Comparison of ENCODE assay signal across 29 cellular contexts in genomic region chr11:7165911-7166310, GRCh38.
A peak's percentile ranks its signal among the peaks of the same experiment; 100 is the strongest.
DNase-seq lines count a peak whose midpoint lies in the region; ATAC-seq and TF ChIP-seq lines count a peak whose summit lies in the region.
"Had no signal": no experiment of that assay in that cellular context is flagged by ENCODE, and none has a peak within 500 bp of the region (broad histone marks: within the 10 kb centered on the region; RNA-seq: fewer than 3 reads in every experiment).

No MANE protein-coding gene starts in this region.

- H3K79me2 ChIP-seq in smooth muscle cell (ENCODE audit: low read depth), result no peaks in the 10 kb centered on the region

- TF ChIP-seq CTCF in RWPE2 (IDR thresholded peaks at IDR 0.05; ENCODE audit: poor library complexity, severe bottlenecking) (no peak), smooth muscle cell (IDR thresholded peaks at IDR 0.05; ENCODE audit: borderline replicate concordance, insufficient read depth, poor library complexity, severe bottlenecking) (no peak), nephron progenitor cell (IDR thresholded peaks at IDR 0.05) (no peak)

- DNase-seq in NCI-H748 (lab: John Stamatoyannopoulos, UW; ENCODE audit: unreplicated experiment) (peak; percentile 19), NCI-H748 treated with DMSO at 0.1 percent for 48 hours (lab: John Stamatoyannopoulos, UW) (no peak), NCI-H2029 (lab: John Stamatoyannopoulos, UW) (peak; percentile 20), RWPE2 (ENCODE audit: low spot score) (no peak), smooth muscle cell (lab: John Stamatoyannopoulos, UW; ENCODE audit: unreplicated experiment) (no peak), nephron progenitor cell (no peak), occipital lobe (lab: John Stamatoyannopoulos, UW) (no peak)
- no peak for DNase-seq in stimulated activated CD4-positive, alpha-beta T cell treated with anti-CD3 and anti-CD28 coated beads, Interleukin-2, amount 100 ng/mL, for 24 hours
- DNase-seq: activated CD4-positive, alpha-beta T cell treated with anti-CD3 and anti-CD28 coated beads for 4 hours; activated naive CD4-positive, alpha-beta T cell treated with anti-CD3 and anti-CD28 coated beads for 36 hours; activated T-cell treated with anti-CD3 and anti-CD28 coated beads, Interleukin-2, amount 50 U/mL, for 72 hours; amniotic stem cell; colonic mucosa; COR-L47; DND-41; effector memory CD8-positive, alpha-beta T cell; H7; hypothalamus; left lung; mesendoderm; NCI-H1694; small intestine; stimulated activated CD4-positive, alpha-beta T cell treated with anti-CD3 and anti-CD28 coated beads, Interleukin-2, amount 100 ng/mL, for 48 hours; T-helper 17 cell had no signal

- H3K36me3 ChIP-seq in RWPE2 (ENCODE audit: low read depth), result no peaks in the 10 kb centered on the region
- H3K36me3 ChIP-seq in smooth muscle cell (ENCODE audit: low read depth), result no peaks in the 10 kb centered on the region
- H3K36me3 ChIP-seq: colonic mucosa, esophagus muscularis mucosa, gastroesophageal sphincter, left lung had no signal

- no peak overlapping the region for H3K27ac Mint-ChIP-seq in nephron progenitor cell
- H3K27ac Mint-ChIP-seq: activated naive CD4-positive, alpha-beta T cell treated with anti-CD3 and anti-CD28 coated beads for 36 hours; activated T-cell treated with anti-CD3 and anti-CD28 coated beads, Interleukin-2, amount 50 U/mL, for 72 hours; effector memory CD8-positive, alpha-beta T cell; stimulated activated memory B cell treated with anti-CD40 and anti-IgM and Interleukin-4, amounts not matched to agents 10 μg/mL and 1 μg/mL and 100 μg/mL, for 72 hours; T-helper 17 cell had no signal

- H3F3A ChIP-seq in smooth muscle cell (ENCODE audit: low read depth), result peaks cover 2% of the 10 kb centered on the region

- no peak overlapping the region for H3K9ac ChIP-seq in smooth muscle cell (ENCODE audit: low read depth)

- H3K9me3 ChIP-seq in RWPE2 (ENCODE audit: severe bottlenecking) (no peaks in the 10 kb centered on the region), smooth muscle cell (replicated peaks; ENCODE audit: low read depth) (no peaks in the 10 kb centered on the region)
- H3K9me3 ChIP-seq: colonic mucosa, esophagus muscularis mucosa, gastroesophageal sphincter, left lung had no signal

- no peaks in the 10 kb centered on the region for H3K9me3 Mint-ChIP-seq in nephron progenitor cell
- H3K9me3 Mint-ChIP-seq: activated naive CD4-positive, alpha-beta T cell treated with anti-CD3 and anti-CD28 coated beads for 36 hours; activated T-cell treated with anti-CD3 and anti-CD28 coated beads, Interleukin-2, amount 50 U/mL, for 72 hours; effector memory CD8-positive, alpha-beta T cell; stimulated activated memory B cell treated with anti-CD40 and anti-IgM and Interleukin-4, amounts not matched to agents 10 μg/mL and 1 μg/mL and 100 μg/mL, for 72 hours had no signal

- H3K27me3 Mint-ChIP-seq in nephron progenitor cell (ENCODE audit: low read depth, poor library complexity), result peaks cover 9% of the 10 kb centered on the region
- H3K27me3 Mint-ChIP-seq: stimulated activated memory B cell treated with anti-CD40 and anti-IgM and Interleukin-4, amounts not matched to agents 10 μg/mL and 1 μg/mL and 100 μg/mL, for 72 hours had no signal

- no peaks in the 10 kb centered on the region for H4K20me1 ChIP-seq in smooth muscle cell (ENCODE audit: low read depth)

- WGBS in smooth muscle cell (ENCODE audit: low lambda C conversion rate), result 23% methylated on average over 3 of the region's 3 CpGs

- H2AFZ ChIP-seq in smooth muscle cell (ENCODE audit: low read depth), result no peak overlapping the region

- peak overlapping the region; percentile 20 for H3K4me2 ChIP-seq in smooth muscle cell

- H3K4me3 ChIP-seq in RWPE2 (ENCODE audit: severe bottlenecking), result no peak overlapping the region
- H3K4me3 ChIP-seq in smooth muscle cell, result no peak overlapping the region
- H3K4me3 ChIP-seq: colonic mucosa, esophagus muscularis mucosa, gastroesophageal sphincter, left lung had no signal

- H3K27ac ChIP-seq in RWPE2 (ENCODE audit: poor library complexity, severe bottlenecking), result no peak overlapping the region
- no peak overlapping the region for H3K27ac ChIP-seq in smooth muscle cell (ENCODE audit: low read depth)
- H3K27ac ChIP-seq: colonic mucosa, esophagus muscularis mucosa, gastroesophageal sphincter, HL-60, left lung had no signal

- H3K4me1 ChIP-seq in RWPE2 (ENCODE audit: insufficient read depth, poor library complexity, severe bottlenecking), result no peaks in the 10 kb centered on the region
- peaks cover 7% of the 10 kb centered on the region for H3K4me1 ChIP-seq in smooth muscle cell (ENCODE audit: low read depth)
- H3K4me1 ChIP-seq: colonic mucosa, esophagus muscularis mucosa, gastroesophageal sphincter, left lung had no signal

- ATAC-seq in RWPE2 (ENCODE audit: low read depth), result peak; percentile 31; the same call in 2 of the 3 replicates
- ATAC-seq: activated T-cell treated with anti-CD3 and anti-CD28 coated beads, Interleukin-2, amount 50 U/mL, for 72 hours; effector memory CD8-positive, alpha-beta T cell; gastroesophageal sphincter; HepG2; left lung; stimulated activated memory B cell treated with anti-CD40 and anti-IgM and Interleukin-4, amounts not matched to agents 10 μg/mL and 1 μg/mL and 100 μg/mL, for 72 hours; T-helper 17 cell had no signal

- no peaks in the 10 kb centered on the region for H3K4me1 Mint-ChIP-seq in nephron progenitor cell
- H3K4me1 Mint-ChIP-seq: stimulated activated memory B cell treated with anti-CD40 and anti-IgM and Interleukin-4, amounts not matched to agents 10 μg/mL and 1 μg/mL and 100 μg/mL, for 72 hours; T-helper 17 cell had no signal

- no peak overlapping the region for H3K4me3 Mint-ChIP-seq in nephron progenitor cell
- H3K4me3 Mint-ChIP-seq: activated naive CD4-positive, alpha-beta T cell treated with anti-CD3 and anti-CD28 coated beads for 36 hours; activated T-cell treated with anti-CD3 and anti-CD28 coated beads, Interleukin-2, amount 50 U/mL, for 72 hours; effector memory CD8-positive, alpha-beta T cell; stimulated activated memory B cell treated with anti-CD40 and anti-IgM and Interleukin-4, amounts not matched to agents 10 μg/mL and 1 μg/mL and 100 μg/mL, for 72 hours; T-helper 17 cell had no signal

- H3K36me3 Mint-ChIP-seq in nephron progenitor cell (ENCODE audit: low read depth), result no peaks in the 10 kb centered on the region
- H3K36me3 Mint-ChIP-seq: stimulated activated memory B cell treated with anti-CD40 and anti-IgM and Interleukin-4, amounts not matched to agents 10 μg/mL and 1 μg/mL and 100 μg/mL, for 72 hours had no signal

- H3K27me3 ChIP-seq in RWPE2 (ENCODE audit: insufficient read depth, poor library complexity, severe bottlenecking) (no peaks in the 10 kb centered on the region), smooth muscle cell (ENCODE audit: low read depth) (no peaks in the 10 kb centered on the region)
- H3K27me3 ChIP-seq: colonic mucosa, esophagus muscularis mucosa, gastroesophageal sphincter, left lung had no signal

Comparison
In these comparisons a context has a peak if more than half of its experiments do, and no peak if none do; other contexts are left out.
1. DNase-seq: peak in NCI-H748 (single experiment) and NCI-H2029 (single experiment); none in NCI-H748 treated with DMSO at 0.1 percent for 48 hours (single experiment), RWPE2 (single experiment), smooth muscle cell (single experiment), nephron progenitor cell (single experiment), stimulated activated CD4-positive, alpha-beta T cell treated with anti-CD3 and anti-CD28 coated beads, Interleukin-2, amount 100 ng/mL, for 24 hours (0 of 2) and occipital lobe (single experiment).